ENCODE assay signal across 20 cellular contexts in the genomic region with DNA sequence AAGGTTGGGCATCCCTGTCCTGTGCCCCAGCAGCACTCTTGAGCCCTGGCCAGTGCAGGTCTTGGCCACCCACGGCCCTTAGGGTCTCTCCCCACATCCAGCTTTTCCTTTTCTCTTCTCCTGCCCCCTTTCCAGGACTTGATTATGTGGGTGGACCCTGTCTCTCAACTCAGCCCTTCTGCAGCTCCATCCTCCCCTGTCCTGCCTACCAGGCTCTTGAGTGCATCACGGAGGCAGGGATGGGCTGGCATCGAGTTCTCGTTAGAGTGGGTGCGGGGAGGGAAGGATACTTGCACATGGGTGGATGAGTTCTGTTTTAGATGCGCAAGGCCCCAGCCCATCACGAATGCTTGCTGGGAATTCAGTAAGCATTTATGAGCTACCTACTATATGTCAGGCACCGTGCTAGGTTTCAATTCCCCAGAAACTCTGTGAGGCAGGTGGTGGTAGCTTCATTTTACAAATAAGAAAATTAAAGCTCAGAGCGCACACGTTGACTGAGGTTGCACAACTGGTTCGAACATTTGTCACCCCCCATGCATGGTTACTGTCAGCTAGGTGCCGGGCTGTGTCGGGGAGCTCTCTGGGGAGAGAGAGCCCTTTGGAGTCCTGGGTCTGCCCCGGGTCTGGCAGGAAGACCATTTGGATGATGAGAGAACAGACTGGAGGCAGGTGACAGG.
"Had no signal": no experiment of that assay in that cellular context is flagged by ENCODE, and none has a peak within 500 bp of the region (broad histone marks: within the 10 kb centered on the region; RNA-seq: fewer than 3 reads in every experiment).

No MANE protein-coding gene starts in this region.

- H3K4me3 Mint-ChIP-seq: naive thymus-derived CD4-positive, alpha-beta T cell; nephron progenitor cell had no signal

- H3K36me3 Mint-ChIP-seq: naive thymus-derived CD4-positive, alpha-beta T cell had no signal

- H3K4me1 Mint-ChIP-seq: naive thymus-derived CD4-positive, alpha-beta T cell had no signal

- H3K4me1 ChIP-seq: gastrocnemius medialis, heart right ventricle, uterus had no signal

- H3K27me3 ChIP-seq: gastrocnemius medialis, stomach, uterus had no signal

- H3K4me3 ChIP-seq: dorsolateral prefrontal cortex, gastrocnemius medialis, heart right ventricle, stomach, thoracic aorta, uterus had no signal

- H3K9me3 Mint-ChIP-seq: naive thymus-derived CD4-positive, alpha-beta T cell; nephron progenitor cell had no signal

- ATAC-seq: esophagus mucosa; gastrocnemius medialis; heart right ventricle; naive thymus-derived CD4-positive, alpha-beta T cell had no signal

- H3K9me3 ChIP-seq: gastrocnemius medialis, heart right ventricle, neutrophil, stomach, thoracic aorta, uterus had no signal

- H3K27ac ChIP-seq: dorsolateral prefrontal cortex, gastrocnemius medialis, heart right ventricle, neutrophil, stomach, thoracic aorta, uterus had no signal

- H3K36me3 ChIP-seq: gastrocnemius medialis, heart right ventricle, neutrophil, stomach, thoracic aorta, uterus had no signal

- FAIRE-seq: endometrium, islet of Langerhans, small intestine had no signal

- DNase-seq: cortex of kidney; dorsolateral prefrontal cortex; effector memory CD4-positive, alpha-beta T cell; gastrocnemius medialis; heart right ventricle; hypothalamus; kidney glomerular epithelial cell; naive thymus-derived CD4-positive, alpha-beta T cell; nephron progenitor cell; small intestine; stimulated activated CD4-positive, alpha-beta T cell treated with anti-CD3 and anti-CD28 coated beads, Interleukin-12 subunit alpha, Interleukin-12 subunit beta, amount 100 ng/mL, for 4 hours; stimulated activated naive CD4-positive, alpha-beta T cell; stomach; substantia nigra; uterus had no signal
